ENCODE assay signal across 8 cellular contexts in genomic region chr6:165884813-165885765, GRCh38.
A peak's percentile ranks its signal among the peaks of the same experiment; 100 is the strongest.
DNase-seq lines count a peak whose midpoint lies in the region; ATAC-seq and TF ChIP-seq lines count a peak whose summit lies in the region.

No MANE protein-coding gene starts in this region.

- H3K79me2 ChIP-seq in Karpas-422 (ENCODE audit: low read length) (no peaks in the 10 kb centered on the region), SU-DHL-6 (ENCODE audit: insufficient read depth, low read length) (no peaks in the 10 kb centered on the region)

- H3K4me2 ChIP-seq in Karpas-422 (ENCODE audit: low read depth, low read length, poor library complexity, severe bottlenecking), result peak overlapping the region; percentile 38
- no peak overlapping the region for H3K4me2 ChIP-seq in SU-DHL-6 (ENCODE audit: low read depth, low read length, poor library complexity, severe bottlenecking)

- H3K4me3 ChIP-seq in Karpas-422 (ENCODE audit: low read length), result no peak overlapping the region
- H3K4me3 ChIP-seq in SU-DHL-6 (ENCODE audit: insufficient read depth, low read length, poor library complexity, severe bottlenecking), result no peak overlapping the region
- H3K4me3 ChIP-seq in heart right ventricle, result no peak overlapping the region

- no peaks in the 10 kb centered on the region for H3K27me3 ChIP-seq in Karpas-422 (ENCODE audit: low read length)
- H3K27me3 ChIP-seq in SU-DHL-6 (ENCODE audit: low read length), result no peaks in the 10 kb centered on the region
- peaks cover 0 to 6% (median 2%) of the 10 kb centered on the region in 7 donors for H3K27me3 ChIP-seq in heart right ventricle

- H3K36me3 ChIP-seq in Karpas-422 (ENCODE audit: insufficient read depth, low read length) (no peaks in the 10 kb centered on the region), SU-DHL-6 (ENCODE audit: low read length) (no peaks in the 10 kb centered on the region), heart right ventricle (no peaks in the 10 kb centered on the region)

- intact Hi-C loops in heart right ventricle (cut with DNase I), result loop anchor here in 6 of 10 donors (1.0 to 10.0 kb wide), 6 partner anchors 213 to 520 kb away; no protein-coding TSS in a partner anchor

- H3K4me1 Mint-ChIP-seq in activated naive CD8-positive, alpha-beta T cell treated with anti-CD3 and anti-CD28 coated beads for 36 hours, result peaks cover 9% of the 10 kb centered on the region

- WGBS in heart right ventricle, 2 donors, result 35% methylated on average over 32 of the region's 32 CpGs

- TF ChIP-seq CTCF in SU-DHL-6 (IDR thresholded peaks at IDR 0.05; ENCODE audit: insufficient read depth, low read length, poor library complexity, severe bottlenecking) (peak; percentile 64), heart right ventricle (IDR thresholded peaks at IDR 0.05) (peak; percentile 82 to 94 (median 92))

- in situ Hi-C loops in G401 (cut with HindIII; ENCODE audit: low sequenced_read_pairs), result no loop called here

- peak overlapping the region; percentile 41 for H3K4me3 Mint-ChIP-seq in activated naive CD8-positive, alpha-beta T cell treated with anti-CD3 and anti-CD28 coated beads for 36 hours

- H3K9me3 ChIP-seq in Karpas-422 (ENCODE audit: low read length), result no peaks in the 10 kb centered on the region
- no peaks in the 10 kb centered on the region for H3K9me3 ChIP-seq in SU-DHL-6 (ENCODE audit: insufficient read depth, low read length)
- H3K9me3 ChIP-seq in heart right ventricle, result peaks cover 0 to 16% (median 5%) of the 10 kb centered on the region in 11 donors

- H3K9ac ChIP-seq in Karpas-422 (ENCODE audit: low read length) (0 out of 2 replicates have a peak overlapping the region, but pooled peaks have one; percentile 23), SU-DHL-6 (ENCODE audit: low read length) (no peak overlapping the region)

- no peaks in the 10 kb centered on the region for H3K9me3 Mint-ChIP-seq in activated naive CD8-positive, alpha-beta T cell treated with anti-CD3 and anti-CD28 coated beads for 36 hours

- H4K20me1 ChIP-seq in Karpas-422 (ENCODE audit: insufficient read depth, low read depth, low read length) (no peaks in the 10 kb centered on the region), SU-DHL-6 (ENCODE audit: low read depth, low read length) (no peaks in the 10 kb centered on the region)

- peak overlapping the region; percentile 26 for H3K27ac Mint-ChIP-seq in activated naive CD8-positive, alpha-beta T cell treated with anti-CD3 and anti-CD28 coated beads for 36 hours

- no peaks in the 10 kb centered on the region for H3F3A ChIP-seq in SU-DHL-6 (ENCODE audit: insufficient read depth)

- DNase-seq in G401 (ENCODE audit: low spot score), result peak; percentile 86
- peak; percentile 95 for DNase-seq in Karpas-422
- peak; percentile 74 for DNase-seq in activated naive CD8-positive, alpha-beta T cell treated with anti-CD3 and anti-CD28 coated beads for 36 hours
- DNase-seq in heart right ventricle, result peak; percentile 77 to 82
- DNase-seq in renal cortical epithelial cell (ENCODE audit: low read depth), result peak; percentile 32
- DNase-seq in dedifferentiated amniotic fluid mesenchymal stem cell (ENCODE audit: extremely low spot score), result no peak

- no peaks in the 10 kb centered on the region for H3K36me3 Mint-ChIP-seq in activated naive CD8-positive, alpha-beta T cell treated with anti-CD3 and anti-CD28 coated beads for 36 hours

- H3K27me3 Mint-ChIP-seq in activated naive CD8-positive, alpha-beta T cell treated with anti-CD3 and anti-CD28 coated beads for 36 hours, result peaks cover 16% of the 10 kb centered on the region

- peak; percentile 99 for ATAC-seq in GM21723 (IDR thresholded peaks at IDR 0.05; ENCODE audit: unreplicated experiment)
- peak; percentile 82 to 97 (median 90) for ATAC-seq in heart right ventricle

- H3K27ac ChIP-seq in Karpas-422 (ENCODE audit: low read length) (no peak overlapping the region), SU-DHL-6 (ENCODE audit: low read depth, low read length) (no peak overlapping the region), heart right ventricle (no peak overlapping the region)

- H3K4me1 ChIP-seq in Karpas-422 (ENCODE audit: low read length) (peaks cover 3% of the 10 kb centered on the region; the same call in 1 of the 2 replicates), heart right ventricle (no peaks in the 10 kb centered on the region)

- H3K9me2 ChIP-seq in Karpas-422 (replicated peaks; ENCODE audit: insufficient read depth, low read length) (no peaks in the 10 kb centered on the region), SU-DHL-6 (replicated peaks; ENCODE audit: insufficient read depth, low read length) (no peaks in the 10 kb centered on the region)

- H2AFZ ChIP-seq in Karpas-422 (ENCODE audit: low read length) (peak overlapping the region; percentile 90), SU-DHL-6 (ENCODE audit: low read depth, low read length, severe bottlenecking) (no peak overlapping the region)
